Comparison of ENCODE assay signal across 10 cellular contexts in genomic region chr14:64724578-64724930, GRCh38. TPM values are rescaled to one million over a fixed set of nuclear protein-coding genes. Genes with fewer than 3 reads are reported as not detected.
DNase-seq lines count a peak whose midpoint lies in the region; ATAC-seq and TF ChIP-seq lines count a peak whose summit lies in the region.
"Had no signal": no experiment of that assay in that cellular context is flagged by ENCODE, and none has a peak within 500 bp of the region (broad histone marks: within the 10 kb centered on the region; RNA-seq: fewer than 3 reads in every experiment).

No MANE protein-coding gene starts in this region.

- no peak for TF ChIP-seq CTCF in CD8-positive, alpha-beta T cell (IDR thresholded peaks at IDR 0.05)
- TF ChIP-seq CTCF in esophagus squamous epithelium (IDR thresholded peaks at IDR 0.05) (no peak), psoas muscle (IDR thresholded peaks at IDR 0.05) (no peak)

- 57 to 71% methylated on average over 1 of the region's 1 CpG for WGBS in esophagus squamous epithelium, 2 donors
- 86 to 93% (median 87%) methylated on average over 1 of the region's 1 CpG for WGBS in psoas muscle, 3 donors

- no peaks in the 10 kb centered on the region for H3K9me3 Mint-ChIP-seq in CD8-positive, alpha-beta T cell
- H3K9me3 Mint-ChIP-seq: activated T-helper 2 cell treated with anti-CD3 and anti-CD28 coated beads, Interferon-gamma antibody, Interleukin-2, Interleukin-4, amounts not matched to agents 10 μg/mL and 5 μg/mL and 100 μg/mL, durations not matched to agents 14 hours and 24 hours and 36 hours had no signal

- no peaks in the 10 kb centered on the region for H3K27me3 ChIP-seq in CD8-positive, alpha-beta T cell (ENCODE audit: insufficient read depth, low read length)
- no peaks in the 10 kb centered on the region for H3K27me3 ChIP-seq in esophagus squamous epithelium
- no peaks in the 10 kb centered on the region for H3K27me3 ChIP-seq in psoas muscle (ENCODE audit: insufficient read depth in 3 of 3, low read length in 2 of 3)

- DNase-seq in CD8-positive, alpha-beta T cell, result no peak
- DNase-seq in NCI-H69 (lab: John Stamatoyannopoulos, UW) (peak; percentile 34), esophagus squamous epithelium (lab: John Stamatoyannopoulos, UW) (no peak), psoas muscle (no peak), putamen (ENCODE audit: low spot score) (no peak), KG1 (lab: John Stamatoyannopoulos, UW) (no peak), SK-N-DZ (ENCODE audit: low spot score) (no peak)
- DNase-seq: DND-41, NCI-H1436 treated with DMSO at 0.1 percent for 48 hours had no signal

- no peak overlapping the region for H3K4me3 Mint-ChIP-seq in CD8-positive, alpha-beta T cell

- no peak for TF ChIP-seq POLR2A in esophagus squamous epithelium (IDR thresholded peaks at IDR 0.05)

- peaks cover 39% of the 10 kb centered on the region for H3K4me1 ChIP-seq in CD8-positive, alpha-beta T cell (ENCODE audit: insufficient read depth, low read length)
- H3K4me1 ChIP-seq in esophagus squamous epithelium (peaks cover 64 to 96% (median 78%) of the 10 kb centered on the region in 3 donors), psoas muscle (peaks cover 8% of the 10 kb centered on the region)

- ATAC-seq in CD8-positive, alpha-beta T cell, result no peak
- ATAC-seq in psoas muscle, result no peak

- H3K27me3 Mint-ChIP-seq in CD8-positive, alpha-beta T cell (ENCODE audit: low read depth), result no peaks in the 10 kb centered on the region

- H3K4me1 Mint-ChIP-seq in CD8-positive, alpha-beta T cell (ENCODE audit: low read depth), result peaks cover 51% of the 10 kb centered on the region

- H3K27ac ChIP-seq in CD8-positive, alpha-beta T cell (ENCODE audit: low read depth, low read length), result no peak overlapping the region
- H3K27ac ChIP-seq in esophagus squamous epithelium (peak overlapping the region; percentile 77 to 94 (median 87)), psoas muscle (peak overlapping the region; percentile 19)

- no peak overlapping the region for H3K4me3 ChIP-seq in CD8-positive, alpha-beta T cell (ENCODE audit: low read depth, low read length)
- H3K4me3 ChIP-seq in esophagus squamous epithelium (no peak overlapping the region), psoas muscle (no peak overlapping the region)

- H3K27ac Mint-ChIP-seq in CD8-positive, alpha-beta T cell, result peak overlapping the region; percentile 80
- H3K27ac Mint-ChIP-seq: activated T-helper 2 cell treated with anti-CD3 and anti-CD28 coated beads, Interferon-gamma antibody, Interleukin-2, Interleukin-4, amounts not matched to agents 10 μg/mL and 5 μg/mL and 100 μg/mL, durations not matched to agents 14 hours and 24 hours and 36 hours had no signal

- POLR2A ChIA-PET in CD8-positive, alpha-beta T cell (lab: Charles Lee), result no interaction called here

- no peaks in the 10 kb centered on the region for H3K9me3 ChIP-seq in CD8-positive, alpha-beta T cell (ENCODE audit: low read length)
- H3K9me3 ChIP-seq in esophagus squamous epithelium (no peaks in the 10 kb centered on the region), psoas muscle (no peaks in the 10 kb centered on the region)

- intact Hi-C loops in CD8-positive, alpha-beta T cell (cut with DNase I, micrococcal nuclease), result no loop called here
- intact Hi-C loops in esophagus squamous epithelium (cut with DNase I), result no loop called here
- intact Hi-C loops in psoas muscle (cut with DNase I), result no loop called here

- H3K36me3 ChIP-seq in CD8-positive, alpha-beta T cell (ENCODE audit: insufficient read depth, low read length), result no peaks in the 10 kb centered on the region
- H3K36me3 ChIP-seq in esophagus squamous epithelium (peaks cover 12 to 24% (median 21%) of the 10 kb centered on the region in 3 donors), psoas muscle (ENCODE audit: insufficient read depth in 1 of 2, low read depth in 1 of 2) (peaks cover 0 to 9% of the 10 kb centered on the region in 2 donors)

- no peaks in the 10 kb centered on the region for H3K36me3 Mint-ChIP-seq in CD8-positive, alpha-beta T cell

- CTCF ChIA-PET in CD8-positive, alpha-beta T cell (lab: Charles Lee), result no interaction called here

RNA-seq across cellular contexts. Expression of gene PLEKHG3, which starts 20.3 kb away (rescaled TPM):
- total RNA-seq in CD8-positive, alpha-beta T cell, result 1 to 10 TPM; 2.5 to 2.7 TPM
- total RNA-seq in esophagus squamous epithelium (10 to 100 TPM; 44.6 to 87.8 (median 60.8) TPM), psoas muscle (1 to 10 TPM; 5.2 to 8.2 (median 6.5) TPM)
- 1 to 10 TPM; 1.9 to 3.1 (median 2.8) TPM for polyA plus RNA-seq in psoas muscle
- 10.4 and 13.9 TPM in 2 replicates for polyA plus RNA-seq in SK-N-DZ (2014; cell fraction: cytosol; rRNA removed)
- 24.4 TPM in 2 replicates for polyA plus RNA-seq in SK-N-DZ (2014; cell fraction: nucleus; rRNA removed)

Comparison
In these comparisons a context has a peak if more than half of its experiments do, and no peak if none do; other contexts are left out.
1. RNA of gene PLEKHG3, which starts 20.3 kb away (total RNA-seq): 44.6 to 87.8 TPM in esophagus squamous epithelium; 5.2 to 8.2 TPM in psoas muscle and 2.5 to 2.7 TPM in CD8-positive, alpha-beta T cell; every median in the first group is over 4 times any median in the second.